ENCODE assay signal across 13 cellular contexts in genomic region chr11:57320719-57321387, GRCh38. TPM values are rescaled to one million over a fixed set of nuclear protein-coding genes. Genes with fewer than 3 reads are reported as not detected.
A peak's percentile ranks its signal among the peaks of the same experiment; 100 is the strongest.
DNase-seq lines count a peak whose midpoint lies in the region; ATAC-seq, FAIRE-seq and TF ChIP-seq lines count a peak whose summit lies in the region.
"Had no signal": no experiment of that assay in that cellular context is flagged by ENCODE, and none has a peak within 500 bp of the region (broad histone marks: within the 10 kb centered on the region; RNA-seq: fewer than 3 reads in every experiment).

No MANE protein-coding gene starts in this region.

- H3K27ac ChIP-seq in CD8-positive, alpha-beta memory T cell (ENCODE audit: low read depth, low read length), result no peak overlapping the region
- peak overlapping the region in 3 of 5 donors; percentile 14 to 98 (median 98) for H3K27ac ChIP-seq in adrenal gland
- peak overlapping the region; percentile 95 for H3K27ac ChIP-seq in hepatocyte
- H3K27ac ChIP-seq in sigmoid colon, result peak overlapping the region; percentile 89 to 97 (median 94)

- no peaks in the 10 kb centered on the region for H3K9me2 ChIP-seq in hepatocyte (replicated peaks; ENCODE audit: insufficient read depth)

- H2AFZ ChIP-seq in hepatocyte, result no peak overlapping the region

- peaks cover 10% of the 10 kb centered on the region for H3K36me3 ChIP-seq in CD8-positive, alpha-beta memory T cell (ENCODE audit: insufficient read depth, low read length)
- H3K36me3 ChIP-seq in adrenal gland (replicated peaks in 1 of 2), result peaks cover 0 to 40% of the 10 kb centered on the region in 2 donors
- H3K36me3 ChIP-seq in hepatocyte (replicated peaks; ENCODE audit: insufficient read depth, low read depth), result peaks cover 4% of the 10 kb centered on the region
- H3K36me3 ChIP-seq in sigmoid colon, result peaks cover 12 to 41% (median 20%) of the 10 kb centered on the region in 4 donors

- peak overlapping the region in 1 of 7 donors; percentile 67 for H3K4me3 Mint-ChIP-seq in CD8-positive, alpha-beta memory T cell

- ATAC-seq in GM18870 (IDR thresholded peaks at IDR 0.05; ENCODE audit: unreplicated experiment) (no peak), HG03045 (IDR thresholded peaks at IDR 0.05; ENCODE audit: unreplicated experiment) (no peak)
- ATAC-seq: GM12878 had no signal

- H3K27me3 Mint-ChIP-seq in CD8-positive, alpha-beta memory T cell, result peaks cover 0 to 2% of the 10 kb centered on the region in 2 donors

- H3K27me3 ChIP-seq in CD8-positive, alpha-beta memory T cell (ENCODE audit: insufficient read depth, low read length, poor library complexity, severe bottlenecking), result no peaks in the 10 kb centered on the region
- H3K27me3 ChIP-seq in adrenal gland, result no peaks in the 10 kb centered on the region
- H3K27me3 ChIP-seq in hepatocyte, result no peaks in the 10 kb centered on the region
- no peaks in the 10 kb centered on the region for H3K27me3 ChIP-seq in sigmoid colon

- WGBS in adrenal gland, 4 donors, result 55 to 61% (median 58%) methylated on average over 2 of the region's 2 CpGs
- 68% methylated on average over 2 of the region's 2 CpGs for WGBS in hepatocyte (ENCODE audit: low lambda C conversion rate, missing lambda C conversion rate)
- WGBS in sigmoid colon, 2 donors, result 50 to 72% methylated on average over 2 of the region's 2 CpGs

- peaks cover 0 to 13% (median 1%) of the 10 kb centered on the region in 3 donors for H3K36me3 Mint-ChIP-seq in CD8-positive, alpha-beta memory T cell
- H3K36me3 Mint-ChIP-seq: IgD-negative memory B cell had no signal

- no peak for FAIRE-seq in GM12891 (lab: Jason Lieb, UNC)
- FAIRE-seq: GM12878 had no signal

- peak overlapping the region; percentile 95 for H3K4me2 ChIP-seq in hepatocyte

- H3K4me1 ChIP-seq in CD8-positive, alpha-beta memory T cell (ENCODE audit: insufficient read depth, low read length), result peaks cover 12% of the 10 kb centered on the region
- H3K4me1 ChIP-seq in adrenal gland (replicated peaks in 1 of 2), result peaks cover 63 to 81% of the 10 kb centered on the region in 2 donors
- H3K4me1 ChIP-seq in hepatocyte (ENCODE audit: insufficient read depth), result peaks cover 33% of the 10 kb centered on the region
- peaks cover 0 to 75% (median 55%) of the 10 kb centered on the region in 4 donors for H3K4me1 ChIP-seq in sigmoid colon

- H4K20me1 ChIP-seq in hepatocyte (ENCODE audit: insufficient read depth, poor library complexity, severe bottlenecking), result peaks cover 28% of the 10 kb centered on the region

- no peak for TF ChIP-seq POLR2A in adrenal gland (IDR thresholded peaks at IDR 0.05)
- no peak for TF ChIP-seq POLR2A in sigmoid colon (IDR thresholded peaks at IDR 0.05)
- TF ChIP-seq POLR2A in GM12891 (IDR thresholded peaks at IDR 0.05; ENCODE audit: low read depth, low read length), result no peak

- TF ChIP-seq EP300 in sigmoid colon (IDR thresholded peaks at IDR 0.05), result no peak

- intact Hi-C loops in adrenal gland (cut with DNase I) (no loop called here), sigmoid colon (cut with DNase I) (loop anchor here (5.0 kb wide), 2 partner anchors 346 to 1256 kb away; partner anchors contain the start of genes LPXN, ZDHHC5 and ZFP91)

- peaks cover 72% of the 10 kb centered on the region for H3K79me2 ChIP-seq in hepatocyte

- peaks cover 22 to 36% (median 26%) of the 10 kb centered on the region in 3 donors for H3K4me1 Mint-ChIP-seq in CD8-positive, alpha-beta memory T cell

- CTCF ChIA-PET in CD8-positive, alpha-beta memory T cell (lab: Charles Lee), result no interaction called here

- no peaks in the 10 kb centered on the region for H3K9me3 Mint-ChIP-seq in CD8-positive, alpha-beta memory T cell
- H3K9me3 Mint-ChIP-seq: IgD-negative memory B cell had no signal

- H3K4me3 ChIP-seq in CD8-positive, alpha-beta memory T cell (ENCODE audit: low read length), result no peak overlapping the region
- H3K4me3 ChIP-seq in adrenal gland, result peak overlapping the region in 1 of 4 donors; percentile 54
- no peak overlapping the region for H3K4me3 ChIP-seq in hepatocyte
- H3K4me3 ChIP-seq in sigmoid colon, result peak overlapping the region in 1 of 4 donors; percentile 27

- POLR2A ChIA-PET in CD8-positive, alpha-beta memory T cell (lab: Charles Lee), result no interaction called here

- H3K27ac Mint-ChIP-seq in CD8-positive, alpha-beta memory T cell, result peak overlapping the region in 5 of 8 donors; percentile 9 to 96 (median 53)
- H3K27ac Mint-ChIP-seq: IgD-negative memory B cell had no signal

- TF ChIP-seq CTCF in adrenal gland (IDR thresholded peaks at IDR 0.05) (no peak), hepatocyte (IDR thresholded peaks at IDR 0.05; ENCODE audit: poor library complexity) (no peak), sigmoid colon (IDR thresholded peaks at IDR 0.05) (no peak)

- no peaks in the 10 kb centered on the region for H3K9me3 ChIP-seq in CD8-positive, alpha-beta memory T cell (ENCODE audit: low read length)
- H3K9me3 ChIP-seq in adrenal gland (replicated peaks in 1 of 3) (no peaks in the 10 kb centered on the region), hepatocyte (ENCODE audit: low read depth) (no peaks in the 10 kb centered on the region), sigmoid colon (no peaks in the 10 kb centered on the region)

- DNase-seq in CD8-positive, alpha-beta memory T cell, result no peak
- DNase-seq in adrenal gland (no peak), hepatocyte (ENCODE audit: low spot score) (peak; percentile 67), sigmoid colon (no peak), GM12891 (ENCODE audit: insufficient read length, low spot score) (no peak), OCI-M1 (lab: John Stamatoyannopoulos, UW) (no peak)
- DNase-seq: caudate nucleus, NCI-H524 treated with DMSO at 0.1 percent for 48 hours had no signal

TF ChIP-seq in GM12891, 5 proteins besides CTCF, POLR2A, EP300 and RAD21:
- TF ChIP-seq POU2F2 (IDR thresholded peaks at IDR 0.05; ENCODE audit: low read depth, low read length) (no peak), POLR2AphosphoS5 (IDR thresholded peaks at IDR 0.05; ENCODE audit: low read depth, low read length) (no peak), SPI1 (IDR thresholded peaks at IDR 0.05; ENCODE audit: low read depth, low read length) (no peak), PAX5 (IDR thresholded peaks at IDR 0.05; ENCODE audit: insufficient read depth, low read length, severe bottlenecking) (no peak), TAF1 (IDR thresholded peaks at IDR 0.05; ENCODE audit: low read depth, low read length) (no peak)
TF ChIP-seq in GM12891: peak in this region for 0.

RNA-seq across cellular contexts. Expression of gene TNKS1BP1, which starts 3.9 kb away (rescaled TPM):
- 1 to 10 TPM; 8.7 to 9.6 TPM for total RNA-seq in CD8-positive, alpha-beta memory T cell
- 3.0 TPM for polyA plus RNA-seq in CD8-positive, alpha-beta memory T cell
- 100 to 1,000 TPM in 7 of 8 donors, 10 to 100 TPM in 1; 98.2 to 203 (median 140) TPM for total RNA-seq in adrenal gland
- 100 to 1,000 TPM; 113 to 338 (median 209) TPM for polyA plus RNA-seq in adrenal gland
- 30.7 and 54.9 TPM in 2 replicates for total RNA-seq in hepatocyte
- 104 and 114 TPM in 2 replicates for polyA plus RNA-seq in hepatocyte
- 10 to 100 TPM; 26.4 to 51.2 (median 37.8) TPM for total RNA-seq in sigmoid colon
- polyA plus RNA-seq in sigmoid colon, result 100 to 1,000 TPM in 1 of 3 donors, 10 to 100 TPM in 2; 43.8 to 133 (median 68.4) TPM
- polyA plus RNA-seq in GM12891 (2012; ENCODE audit: low read depth, missing spikeins), result 6.6 TPM

RNA-seq across cellular contexts. Expression of gene SSRP1, which starts 14.8 kb away (rescaled TPM):
- total RNA-seq in CD8-positive, alpha-beta memory T cell, result 100 to 1,000 TPM; 308 to 314 TPM
- 44.5 TPM for polyA plus RNA-seq in CD8-positive, alpha-beta memory T cell
- total RNA-seq in adrenal gland (10 to 100 TPM; 37.4 to 68.3 (median 56.9) TPM), hepatocyte (64.6 and 68.6 TPM in 2 replicates), sigmoid colon (10 to 100 TPM; 51.4 to 61.1 (median 56.5) TPM)
- polyA plus RNA-seq in adrenal gland (100 to 1,000 TPM in 1 of 3 donors, 10 to 100 TPM in 2; 25.3 to 106 (median 31.0) TPM), hepatocyte (34.0 and 42.3 TPM in 2 replicates), sigmoid colon (10 to 100 TPM; 30.5 to 91.3 (median 39.6) TPM)
- 89.8 TPM for polyA plus RNA-seq in GM12891 (2012; ENCODE audit: low read depth, missing spikeins)

RNA-seq across cellular contexts. Expression of gene P2RX3, which starts 17.3 kb away (rescaled TPM):
- not detected for total RNA-seq in CD8-positive, alpha-beta memory T cell
- not detected for polyA plus RNA-seq in CD8-positive, alpha-beta memory T cell
- 1 to 10 TPM in 3 of 8 donors, under 1 TPM in 4, not detected in 1; 0.11 to 1.3 (median 0.87) TPM for total RNA-seq in adrenal gland
- polyA plus RNA-seq in adrenal gland, result under 1 TPM in 2 of 3 donors, not detected in 1; 0.13 to 0.66 TPM
- total RNA-seq in hepatocyte, result 0.16 TPM in 1 of 2 replicates, not detected in the other
- not detected in 2 replicates for polyA plus RNA-seq in hepatocyte
- under 1 TPM in 1 of 4 donors, not detected in 3; 0.36 TPM for total RNA-seq in sigmoid colon
- polyA plus RNA-seq in sigmoid colon, result under 1 TPM in 1 of 3 donors, not detected in 2; 0.07 TPM
- not detected for polyA plus RNA-seq in GM12891 (2012; ENCODE audit: low read depth, missing spikeins)
- total RNA-seq: GM12878, omental fat pad had no signal
- polyA plus RNA-seq: IgD-negative memory B cell had no signal
